In genomic region chr9:28379082-28379481, GRCh38 we compare ENCODE assay signal across 21 cellular contexts.
A peak's percentile ranks its signal among the peaks of the same experiment; 100 is the strongest.
DNase-seq lines count a peak whose midpoint lies in the region; ATAC-seq, FAIRE-seq and TF ChIP-seq lines count a peak whose summit lies in the region.
"Had no signal": no experiment of that assay in that cellular context is flagged by ENCODE, and none has a peak within 500 bp of the region (broad histone marks: within the 10 kb centered on the region; RNA-seq: fewer than 3 reads in every experiment).

No MANE protein-coding gene starts in this region.

- H3K27ac Mint-ChIP-seq in WTC11 = no peak overlapping the region
- H3K27ac Mint-ChIP-seq: HFFc6 had no signal

- no peaks in the 10 kb centered on the region for H3K9me2 ChIP-seq in MM.1S (replicated peaks; ENCODE audit: insufficient read depth, low read length)

- BruUV-seq in HepG2 (replicated peaks; lab: Mats Ljungman, UMichigan) = no TSS peak

- H3K36me3 ChIP-seq in HepG2 (replicated peaks in 1 of 2; ENCODE audit: control insufficient read depth in 1 of 2, insufficient read depth in 2 of 2, low read length in 2 of 2) (no peaks in the 10 kb centered on the region), right lobe of liver (no peaks in the 10 kb centered on the region), MM.1S (replicated peaks; ENCODE audit: insufficient read depth, low read length) (no peaks in the 10 kb centered on the region)
- H3K36me3 ChIP-seq: HAP-1 had no signal

- CTCF ChIA-PET in HepG2 (lab: Yijun Ruan, JAX; ENCODE audit: low intra/inter-chr PET ratio, low total read pairs) (no interaction called here), WTC11 (lab: Charles Lee) (no interaction called here)

- H2AFZ ChIP-seq in HepG2 (ENCODE audit: low read length) = no peak overlapping the region
- peak overlapping the region; percentile 52 for H2AFZ ChIP-seq in MM.1S (ENCODE audit: low read length)

- H3K4me2 ChIP-seq in HepG2 (ENCODE audit: low read depth, low read length) (no peak overlapping the region), MM.1S (ENCODE audit: low read depth, low read length) (peak overlapping the region; percentile 48)

- no peaks in the 10 kb centered on the region for H3K36me3 Mint-ChIP-seq in WTC11
- H3K36me3 Mint-ChIP-seq: CD4-positive, alpha-beta memory T cell had no signal

- no peak for FAIRE-seq in HepG2 (lab: Jason Lieb, UNC)
- FAIRE-seq: GM12891, GM18507, H54 had no signal

- TF ChIP-seq POLR2A in HepG2 (IDR thresholded peaks at IDR 0.05; ENCODE audit: insufficient read depth in 1 of 2, low read depth in 2 of 2, low read length in 2 of 2) (no peak), right lobe of liver (IDR thresholded peaks at IDR 0.05) (no peak)

- no peaks in the 10 kb centered on the region for H3K9me3 ChIP-seq in HepG2 (ENCODE audit: low read length)
- no peaks in the 10 kb centered on the region for H3K9me3 ChIP-seq in right lobe of liver
- H3K9me3 ChIP-seq in MM.1S (replicated peaks; ENCODE audit: insufficient read depth, low read length) = no peaks in the 10 kb centered on the region
- H3K9me3 ChIP-seq: HAP-1 had no signal

- TF ChIP-seq RAD21 in HepG2 (CRISPR knock-in tag; IDR thresholded peaks at IDR 0.05) = no peak

- H3K4me1 ChIP-seq in HepG2 (ENCODE audit: insufficient read depth, low read length) (no peaks in the 10 kb centered on the region), right lobe of liver (no peaks in the 10 kb centered on the region), MM.1S (ENCODE audit: low read length) (peaks cover 30% of the 10 kb centered on the region)
- H3K4me1 ChIP-seq: HAP-1 had no signal

- POLR2A ChIA-PET in HepG2 (lab: Yijun Ruan, JAX) (no interaction called here), WTC11 (lab: Charles Lee) (no interaction called here)

- H3K4me3 Mint-ChIP-seq in WTC11 = no peak overlapping the region
- H3K4me3 Mint-ChIP-seq: CD4-positive, alpha-beta memory T cell; HFFc6 had no signal

- no peaks in the 10 kb centered on the region for H3K9me3 Mint-ChIP-seq in WTC11

- H3K27me3 ChIP-seq in HepG2 (ENCODE audit: control insufficient read depth in 1 of 2, insufficient read depth in 2 of 2, low read length in 2 of 2) (no peaks in the 10 kb centered on the region), right lobe of liver (no peaks in the 10 kb centered on the region), MM.1S (replicated peaks; ENCODE audit: insufficient read depth, low read length) (no peaks in the 10 kb centered on the region)

- peaks cover 9% of the 10 kb centered on the region for H3K4me1 Mint-ChIP-seq in WTC11
- H3K4me1 Mint-ChIP-seq: CD4-positive, alpha-beta memory T cell had no signal

- H4K20me1 ChIP-seq in HepG2 (ENCODE audit: insufficient read depth, low read length) (no peaks in the 10 kb centered on the region), MM.1S (ENCODE audit: insufficient read depth, low read length) (no peaks in the 10 kb centered on the region)

- intact Hi-C loops in HepG2 (cut with micrococcal nuclease; ENCODE audit: unreplicated experiment) (no loop called here), right lobe of liver (cut with DNase I) (no loop called here)

- H3K27ac ChIP-seq in HepG2 (ENCODE audit: extremely low read length, insufficient read depth, low read length) (no peak overlapping the region), right lobe of liver (no peak overlapping the region), MM.1S (ENCODE audit: low read length) (peak overlapping the region; percentile 75)

- H3K79me2 ChIP-seq in HepG2 (ENCODE audit: insufficient read depth, low read length) (no peaks in the 10 kb centered on the region), MM.1S (ENCODE audit: low read length) (no peaks in the 10 kb centered on the region)

- H3K4me3 ChIP-seq in HepG2 (replicated peaks in 1 of 3; ENCODE audit: insufficient read depth in 1 of 3, low read depth in 2 of 3, low read length in 3 of 3) (no peak overlapping the region), right lobe of liver (no peak overlapping the region), MM.1S (ENCODE audit: low read length) (no peak overlapping the region)
- H3K4me3 ChIP-seq: HAP-1 had no signal

- DNase-seq in HepG2 (ENCODE audit: low spot score) (no peak), right lobe of liver (no peak), MM.1S (peak; percentile 76), WTC11 (ENCODE audit: low spot score) (no peak), GM19240 (ENCODE audit: insufficient read length, low spot score) (no peak)
- DNase-seq: 8988T; C1 segment of cervical spinal cord; Calu3; CD4-positive, alpha-beta memory T cell; COR-L47; DMS53; DMS79 treated with DMSO at 0.1 percent for 48 hours; GF-D8; GOT3; HFFc6 had no signal

- no peak for TF ChIP-seq EP300 in HepG2 (IDR thresholded peaks at IDR 0.05; ENCODE audit: low read depth in 2 of 2, low read length in 2 of 2)
- TF ChIP-seq EP300 in HepG2 (CRISPR knock-in tag; IDR thresholded peaks at IDR 0.05; ENCODE audit: borderline replicate concordance) = no peak

- peaks cover 10% of the 10 kb centered on the region for H3F3A ChIP-seq in MM.1S (ENCODE audit: insufficient read depth, low read length)

- no peaks in the 10 kb centered on the region for H3K27me3 Mint-ChIP-seq in WTC11 (ENCODE audit: low read depth)
- H3K27me3 Mint-ChIP-seq: CD4-positive, alpha-beta memory T cell had no signal

- TF ChIP-seq CTCF in HepG2 (CRISPR knock-in tag; IDR thresholded peaks at IDR 0.05) (no peak), right lobe of liver (IDR thresholded peaks at IDR 0.05) (no peak), MM.1S (IDR thresholded peaks at IDR 0.05; ENCODE audit: low read length) (no peak), WTC11 (IDR thresholded peaks at IDR 0.05) (no peak)

- H3K9ac ChIP-seq in HepG2 (ENCODE audit: insufficient read depth, low read depth, low read length) = no peak overlapping the region
- H3K9ac ChIP-seq in MM.1S (ENCODE audit: low read length) = no peak overlapping the region

- ATAC-seq in HepG2 = no peak
- no peak for ATAC-seq in right lobe of liver
- no peak for ATAC-seq in WTC11
- no peak for ATAC-seq in HG03108 (IDR thresholded peaks at IDR 0.05; ENCODE audit: unreplicated experiment)
- ATAC-seq in GM19452 (IDR thresholded peaks at IDR 0.05; ENCODE audit: unreplicated experiment) = no peak

- in situ Hi-C loops in HepG2 (cut with HindIII; ENCODE audit: extremely low pct_ligation_motif_present, low pct_unique_long_range_greater_than_20kb) = no loop called here

TF ChIP-seq in HepG2, 621 proteins besides CTCF, POLR2A, EP300 and RAD21:
- peak; percentile 51 for TF ChIP-seq MAFF (IDR thresholded peaks at IDR 0.05; ENCODE audit: low read depth, low read length)
- TF ChIP-seq NFYB (CRISPR knock-in tag; IDR thresholded peaks at IDR 0.05) = no peak
- TF ChIP-seq PRMT3 (CRISPR knock-in tag; IDR thresholded peaks at IDR 0.05; ENCODE audit: borderline replicate concordance, low read depth) = no peak
- peak; percentile 51 to 70; a peak in 3 of 4 replicates for TF ChIP-seq MAFK (conservative IDR thresholded peaks at IDR 0.05 in 1 of 2, IDR thresholded peaks at IDR 0.05 in 1 of 2; ENCODE audit: low read length in 2 of 2)
TF ChIP-seq in HepG2: peak in this region for 2.

TF ChIP-seq in WTC11, 78 proteins besides CTCF, POLR2A, EP300 and RAD21:
- TF ChIP-seq ZNF423 (CRISPR knock-in tag; IDR thresholded peaks at IDR 0.05) = no peak
- no peak for TF ChIP-seq ESRRA (CRISPR knock-in tag; IDR thresholded peaks at IDR 0.05; ENCODE audit: borderline replicate concordance)
- TF ChIP-seq HMGA2 (CRISPR knock-in tag; IDR thresholded peaks at IDR 0.05) = peak; percentile 37; the same call in 1 of the 2 replicates
